Comparison of ENCODE assay signal across 8 cellular contexts in the genomic region with DNA sequence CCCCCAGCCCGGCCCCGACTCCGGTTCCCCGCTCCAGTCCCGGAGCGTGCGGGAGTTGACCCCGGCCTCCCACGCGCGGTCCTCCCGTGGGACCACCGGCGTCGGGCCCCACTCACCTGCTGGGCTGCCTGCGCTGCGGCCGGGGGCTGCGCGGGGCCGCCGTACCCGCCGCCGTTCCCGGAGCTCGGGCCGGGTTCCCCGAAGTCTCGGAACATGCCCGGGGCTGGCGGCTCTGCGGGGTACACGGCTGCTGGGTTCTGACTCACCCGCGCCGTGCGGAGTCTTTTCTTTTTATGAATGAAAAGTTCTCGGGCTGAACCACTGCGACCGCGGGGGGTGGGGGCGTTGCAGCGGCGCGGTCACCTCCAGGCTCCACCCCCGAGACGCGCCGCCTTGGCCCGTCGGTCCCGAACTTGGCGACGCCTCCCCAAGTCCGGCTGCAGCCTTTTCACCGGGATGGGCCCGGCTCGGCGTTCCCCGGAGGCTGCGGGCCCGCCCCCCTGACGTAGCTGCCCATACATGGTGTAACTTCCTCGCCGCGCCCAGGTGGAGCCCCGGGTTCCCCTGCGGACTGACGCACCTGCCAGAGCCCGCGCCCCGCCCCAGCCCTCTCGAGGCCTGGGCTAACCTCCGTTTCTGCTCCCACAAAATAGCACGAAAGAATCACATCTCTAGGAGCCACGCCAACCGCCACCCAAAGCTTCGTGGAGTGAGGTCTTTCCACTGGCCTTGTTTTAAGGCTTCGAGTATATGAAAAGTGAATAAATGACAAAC.
DNase-seq lines count a peak whose midpoint lies in the region; ATAC-seq lines count a peak whose summit lies in the region.

A gene (minus strand): TSS at position 264 of the 774 bp plus-strand sequence. CDS start 49 bp downstream, at position 215.

- no peaks in the 10 kb centered on the region for H3K9me3 ChIP-seq in mucosa of stomach (ENCODE audit: control insufficient read depth, low read length)

- peak within 1 kb of the TSS; percentile 62 for H3K9ac ChIP-seq in mucosa of stomach (ENCODE audit: low read length)

- no peaks in the 10 kb centered on the region for H3K36me3 ChIP-seq in mucosa of stomach (ENCODE audit: control insufficient read depth, insufficient read depth, low read length)

- DNase-seq in Ammon's horn (ENCODE audit: low spot score): peak; percentile 73
- DNase-seq in NOMO-1 treated with dmso at 0.1 percent for 144 hours (lab: John Stamatoyannopoulos, UW; ENCODE audit: unreplicated experiment): peak; percentile 84
- DNase-seq in activated T-cell treated with anti-CD3 and anti-CD28 coated beads for 24 hours (ENCODE audit: low read depth): peak; percentile 92
- peak; percentile 96 for DNase-seq in epithelial cell of prostate (ENCODE audit: low read depth, low spot score)
- DNase-seq in stimulated activated CD8-positive, alpha-beta memory T cell treated with anti-CD3 and anti-CD28 coated beads, Interleukin-4, amount 100 ng/mL, for 24 hours (ENCODE audit: low read depth): peak; percentile 91

- peak within 1 kb of the TSS; percentile 100 for H3K27ac ChIP-seq in epithelial cell of prostate

- H3K27me3 ChIP-seq in mucosa of stomach (ENCODE audit: control insufficient read depth, insufficient read depth, low read length): peaks cover 6% of the 10 kb centered on the region

- peak within 1 kb of the TSS; percentile 31 for H3K4me3 ChIP-seq in mucosa of stomach (ENCODE audit: low read length)

- ATAC-seq in GM19025 (IDR thresholded peaks at IDR 0.05; ENCODE audit: low read depth, unreplicated experiment) (peak; percentile 85), HG03196 (IDR thresholded peaks at IDR 0.05; ENCODE audit: unreplicated experiment) (peak; percentile 71)

- peaks cover 21% of the 10 kb centered on the region for H3K4me1 ChIP-seq in mucosa of stomach (ENCODE audit: control insufficient read depth, insufficient read depth, low read length)

Comparison
In these comparisons a context has a peak if more than half of its experiments do, and no peak if none do; other contexts are left out.
1. Peak in every context shown above with its lines: DNase-seq, ATAC-seq, H3K4me3 ChIP-seq and H3K27ac ChIP-seq.